In the genomic region with DNA sequence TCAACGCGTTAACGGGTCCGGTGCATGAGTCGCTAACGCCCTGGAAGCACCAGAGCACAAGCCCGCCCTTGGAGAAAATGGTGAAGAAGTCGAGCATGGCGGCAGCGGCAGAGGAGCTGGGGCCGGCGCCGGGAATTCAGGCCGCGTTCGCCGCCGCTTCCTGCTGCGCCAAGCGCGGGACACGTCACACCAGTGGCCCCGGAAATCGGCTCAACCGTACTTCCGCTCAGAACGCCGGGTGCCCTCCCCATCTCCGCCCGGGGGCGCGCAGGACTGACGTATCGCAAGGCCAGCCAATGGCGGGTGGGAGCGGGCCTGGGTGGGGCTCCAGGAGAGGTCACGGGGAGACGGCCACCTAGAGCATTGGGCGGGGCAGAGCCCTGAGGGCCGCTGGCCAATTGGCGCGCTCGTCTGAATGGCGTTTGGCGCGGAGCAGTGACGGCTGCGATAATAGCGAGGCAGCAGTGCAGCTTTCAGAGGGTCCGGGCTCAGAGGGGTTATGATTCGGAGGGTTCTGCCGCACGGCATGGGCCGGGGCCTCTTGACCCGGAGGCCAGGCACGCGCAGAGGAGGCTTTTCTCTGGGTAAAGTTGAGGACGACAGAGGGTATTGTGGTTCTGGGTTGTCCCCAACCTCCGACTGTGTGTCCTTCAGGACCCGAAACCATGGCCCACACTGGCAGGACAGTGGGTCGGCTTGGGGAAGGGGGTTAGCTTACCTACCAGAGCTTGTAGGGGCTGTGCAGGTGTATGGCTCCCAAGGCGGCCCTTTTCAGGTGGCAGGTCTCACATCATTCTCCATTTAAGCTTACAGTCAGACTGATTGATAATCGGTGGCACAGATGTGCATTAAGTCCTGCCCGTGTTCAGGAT, we compare ENCODE assay signal across 1 cellular context.
TF ChIP-seq lines count a peak whose summit lies in the region.

A gene (plus strand): TSS at position 447 of the 872 bp plus-strand sequence. CDS start 53 bp downstream, at position 500.
A gene with protein sequence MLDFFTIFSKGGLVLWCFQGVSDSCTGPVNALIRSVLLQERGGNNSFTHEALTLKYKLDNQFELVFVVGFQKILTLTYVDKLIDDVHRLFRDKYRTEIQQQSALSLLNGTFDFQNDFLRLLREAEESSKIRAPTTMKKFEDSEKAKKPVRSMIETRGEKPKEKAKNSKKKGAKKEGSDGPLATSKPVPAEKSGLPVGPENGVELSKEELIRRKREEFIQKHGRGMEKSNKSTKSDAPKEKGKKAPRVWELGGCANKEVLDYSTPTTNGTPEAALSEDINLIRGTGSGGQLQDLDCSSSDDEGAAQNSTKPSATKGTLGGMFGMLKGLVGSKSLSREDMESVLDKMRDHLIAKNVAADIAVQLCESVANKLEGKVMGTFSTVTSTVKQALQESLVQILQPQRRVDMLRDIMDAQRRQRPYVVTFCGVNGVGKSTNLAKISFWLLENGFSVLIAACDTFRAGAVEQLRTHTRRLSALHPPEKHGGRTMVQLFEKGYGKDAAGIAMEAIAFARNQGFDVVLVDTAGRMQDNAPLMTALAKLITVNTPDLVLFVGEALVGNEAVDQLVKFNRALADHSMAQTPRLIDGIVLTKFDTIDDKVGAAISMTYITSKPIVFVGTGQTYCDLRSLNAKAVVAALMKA (minus strand): TSS at position 188 of the 872 bp plus-strand sequence. CDS start 91 bp downstream, at position 97.

TF ChIP-seq in HepG2, 621 proteins besides CTCF, POLR2A, EP300 and RAD21 (continued from another document and continues in another):
- TF ChIP-seq, protein P1, sequence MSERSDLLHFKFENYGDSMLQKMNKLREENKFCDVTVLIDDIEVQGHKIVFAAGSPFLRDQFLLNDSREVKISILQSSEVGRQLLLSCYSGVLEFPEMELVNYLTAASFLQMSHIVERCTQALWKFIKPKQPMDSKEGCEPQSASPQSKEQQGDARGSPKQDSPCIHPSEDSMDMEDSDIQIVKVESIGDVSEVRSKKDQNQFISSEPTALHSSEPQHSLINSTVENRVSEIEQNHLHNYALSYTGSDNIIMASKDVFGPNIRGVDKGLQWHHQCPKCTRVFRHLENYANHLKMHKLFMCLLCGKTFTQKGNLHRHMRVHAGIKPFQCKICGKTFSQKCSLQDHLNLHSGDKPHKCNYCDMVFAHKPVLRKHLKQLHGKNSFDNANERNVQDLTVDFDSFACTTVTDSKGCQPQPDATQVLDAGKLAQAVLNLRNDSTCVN (CRISPR knock-in tag; IDR thresholded peaks at IDR 0.05; ENCODE audit: borderline replicate concordance) = no peak; the same call in 1 of the 2 replicates
- TF ChIP-seq ZNF446 (CRISPR knock-in tag; IDR thresholded peaks at IDR 0.05) (no peak), NFYB (CRISPR knock-in tag; IDR thresholded peaks at IDR 0.05) (peak; percentile 98), ZNF335 (CRISPR knock-in tag; IDR thresholded peaks at IDR 0.05) (no peak), TP53 (CRISPR knock-in tag; conservative IDR thresholded peaks at IDR 0.05) (no peak), ZNF205 (CRISPR knock-in tag; IDR thresholded peaks at IDR 0.05) (no peak), MAFF (IDR thresholded peaks at IDR 0.05; ENCODE audit: low read depth, low read length) (no peak), KAT2B (IDR thresholded peaks at IDR 0.05; ENCODE audit: borderline replicate concordance, low read depth, low read length) (no peak), FOXM1 (CRISPR knock-in tag; IDR thresholded peaks at IDR 0.05) (no peak), ZFP36 (IDR thresholded peaks at IDR 0.05; ENCODE audit: borderline replicate concordance, low read depth, low read length, partially characterized antibody) (no peak), ZNF124 (CRISPR knock-in tag; IDR thresholded peaks at IDR 0.05) (no peak), ZNF629 (CRISPR knock-in tag; conservative IDR thresholded peaks at IDR 0.05) (no peak; the same call in 1 of the 2 replicates), GABPA (IDR thresholded peaks at IDR 0.05; ENCODE audit: low read depth, low read length) (peak; percentile 90), GABPA (CRISPR knock-in tag; IDR thresholded peaks at IDR 0.05; ENCODE audit: low read depth) (peak; percentile 98), ZNF572 (CRISPR knock-in tag; IDR thresholded peaks at IDR 0.05) (no peak), SSRP1 (CRISPR knock-in tag; IDR thresholded peaks at IDR 0.05) (no peak), ZNF44 (CRISPR knock-in tag; IDR thresholded peaks at IDR 0.05) (peak; percentile 75; the same call in 1 of the 2 replicates), STAT5B (CRISPR knock-in tag; IDR thresholded peaks at IDR 0.05) (no peak), ZNF577 (CRISPR knock-in tag; IDR thresholded peaks at IDR 0.05; ENCODE audit: borderline replicate concordance, low read depth) (0 out of 2 replicates have a peak, but pooled peaks have one; percentile 64), PHF21A (CRISPR knock-in tag; IDR thresholded peaks at IDR 0.05) (peak; percentile 95), EEA1 (CRISPR knock-in tag; IDR thresholded peaks at IDR 0.05; ENCODE audit: borderline replicate concordance) (peak; percentile 82; the same call in 1 of the 2 replicates), FOSL2 (CRISPR knock-in tag; IDR thresholded peaks at IDR 0.05) (peak; percentile 50; the same call in 1 of the 2 replicates), ZNF607 (CRISPR knock-in tag; IDR thresholded peaks at IDR 0.05; ENCODE audit: borderline replicate concordance) (0 out of 2 replicates have a peak, but pooled peaks have one; percentile 9), TBX2 (CRISPR knock-in tag; IDR thresholded peaks at IDR 0.05; ENCODE audit: borderline replicate concordance) (peak; percentile 32; the same call in 1 of the 2 replicates), TOE1 (CRISPR knock-in tag; IDR thresholded peaks at IDR 0.05) (no peak), MATR3 (CRISPR knock-in tag; IDR thresholded peaks at IDR 0.05) (no peak), NR2F2 (IDR thresholded peaks at IDR 0.05; ENCODE audit: borderline replicate concordance, low read depth) (peak; percentile 9; the same call in 1 of the 2 replicates), ZNF720 (CRISPR knock-in tag; IDR thresholded peaks at IDR 0.05) (no peak), ZBTB21 (CRISPR knock-in tag; IDR thresholded peaks at IDR 0.05) (peak; percentile 97), SIX1 (CRISPR knock-in tag; IDR thresholded peaks at IDR 0.05; ENCODE audit: borderline replicate concordance) (no peak), SRY (CRISPR knock-in tag; IDR thresholded peaks at IDR 0.05) (peak; percentile 43; the same call in 1 of the 2 replicates), ZNF121 (CRISPR knock-in tag; IDR thresholded peaks at IDR 0.05) (no peak), HHEX (CRISPR knock-in tag; IDR thresholded peaks at IDR 0.05) (peak; percentile 4; the same call in 1 of the 2 replicates)
- TF ChIP-seq, protein P2, sequence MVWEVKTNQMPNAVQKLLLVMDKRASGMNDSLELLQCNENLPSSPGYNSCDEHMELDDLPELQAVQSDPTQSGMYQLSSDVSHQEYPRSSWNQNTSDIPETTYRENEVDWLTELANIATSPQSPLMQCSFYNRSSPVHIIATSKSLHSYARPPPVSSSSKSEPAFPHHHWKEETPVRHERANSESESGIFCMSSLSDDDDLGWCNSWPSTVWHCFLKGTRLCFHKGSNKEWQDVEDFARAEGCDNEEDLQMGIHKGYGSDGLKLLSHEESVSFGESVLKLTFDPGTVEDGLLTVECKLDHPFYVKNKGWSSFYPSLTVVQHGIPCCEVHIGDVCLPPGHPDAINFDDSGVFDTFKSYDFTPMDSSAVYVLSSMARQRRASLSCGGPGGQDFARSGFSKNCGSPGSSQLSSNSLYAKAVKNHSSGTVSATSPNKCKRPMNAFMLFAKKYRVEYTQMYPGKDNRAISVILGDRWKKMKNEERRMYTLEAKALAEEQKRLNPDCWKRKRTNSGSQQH (CRISPR knock-in tag; IDR thresholded peaks at IDR 0.05; ENCODE audit: low read depth) = peak; percentile 28; the same call in 1 of the 2 replicates
- TF ChIP-seq, protein P3, sequence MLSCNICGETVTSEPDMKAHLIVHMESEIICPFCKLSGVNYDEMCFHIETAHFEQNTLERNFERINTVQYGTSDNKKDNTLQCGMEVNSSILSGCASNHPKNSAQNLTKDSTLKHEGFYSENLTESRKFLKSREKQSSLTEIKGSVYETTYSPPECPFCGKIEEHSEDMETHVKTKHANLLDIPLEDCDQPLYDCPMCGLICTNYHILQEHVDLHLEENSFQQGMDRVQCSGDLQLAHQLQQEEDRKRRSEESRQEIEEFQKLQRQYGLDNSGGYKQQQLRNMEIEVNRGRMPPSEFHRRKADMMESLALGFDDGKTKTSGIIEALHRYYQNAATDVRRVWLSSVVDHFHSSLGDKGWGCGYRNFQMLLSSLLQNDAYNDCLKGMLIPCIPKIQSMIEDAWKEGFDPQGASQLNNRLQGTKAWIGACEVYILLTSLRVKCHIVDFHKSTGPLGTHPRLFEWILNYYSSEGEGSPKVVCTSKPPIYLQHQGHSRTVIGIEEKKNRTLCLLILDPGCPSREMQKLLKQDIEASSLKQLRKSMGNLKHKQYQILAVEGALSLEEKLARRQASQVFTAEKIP (CRISPR knock-in tag; IDR thresholded peaks at IDR 0.05; ENCODE audit: borderline replicate concordance) = no peak
- TF ChIP-seq, protein P4, sequence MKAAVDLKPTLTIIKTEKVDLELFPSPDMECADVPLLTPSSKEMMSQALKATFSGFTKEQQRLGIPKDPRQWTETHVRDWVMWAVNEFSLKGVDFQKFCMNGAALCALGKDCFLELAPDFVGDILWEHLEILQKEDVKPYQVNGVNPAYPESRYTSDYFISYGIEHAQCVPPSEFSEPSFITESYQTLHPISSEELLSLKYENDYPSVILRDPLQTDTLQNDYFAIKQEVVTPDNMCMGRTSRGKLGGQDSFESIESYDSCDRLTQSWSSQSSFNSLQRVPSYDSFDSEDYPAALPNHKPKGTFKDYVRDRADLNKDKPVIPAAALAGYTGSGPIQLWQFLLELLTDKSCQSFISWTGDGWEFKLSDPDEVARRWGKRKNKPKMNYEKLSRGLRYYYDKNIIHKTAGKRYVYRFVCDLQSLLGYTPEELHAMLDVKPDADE (CRISPR knock-in tag; IDR thresholded peaks at IDR 0.05) = no peak
- TF ChIP-seq, protein P5, sequence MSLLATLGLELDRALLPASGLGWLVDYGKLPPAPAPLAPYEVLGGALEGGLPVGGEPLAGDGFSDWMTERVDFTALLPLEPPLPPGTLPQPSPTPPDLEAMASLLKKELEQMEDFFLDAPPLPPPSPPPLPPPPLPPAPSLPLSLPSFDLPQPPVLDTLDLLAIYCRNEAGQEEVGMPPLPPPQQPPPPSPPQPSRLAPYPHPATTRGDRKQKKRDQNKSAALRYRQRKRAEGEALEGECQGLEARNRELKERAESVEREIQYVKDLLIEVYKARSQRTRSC (CRISPR knock-in tag; IDR thresholded peaks at IDR 0.05; ENCODE audit: low read depth) = peak; percentile 76; the same call in 1 of the 2 replicates
- TF ChIP-seq, protein P6, sequence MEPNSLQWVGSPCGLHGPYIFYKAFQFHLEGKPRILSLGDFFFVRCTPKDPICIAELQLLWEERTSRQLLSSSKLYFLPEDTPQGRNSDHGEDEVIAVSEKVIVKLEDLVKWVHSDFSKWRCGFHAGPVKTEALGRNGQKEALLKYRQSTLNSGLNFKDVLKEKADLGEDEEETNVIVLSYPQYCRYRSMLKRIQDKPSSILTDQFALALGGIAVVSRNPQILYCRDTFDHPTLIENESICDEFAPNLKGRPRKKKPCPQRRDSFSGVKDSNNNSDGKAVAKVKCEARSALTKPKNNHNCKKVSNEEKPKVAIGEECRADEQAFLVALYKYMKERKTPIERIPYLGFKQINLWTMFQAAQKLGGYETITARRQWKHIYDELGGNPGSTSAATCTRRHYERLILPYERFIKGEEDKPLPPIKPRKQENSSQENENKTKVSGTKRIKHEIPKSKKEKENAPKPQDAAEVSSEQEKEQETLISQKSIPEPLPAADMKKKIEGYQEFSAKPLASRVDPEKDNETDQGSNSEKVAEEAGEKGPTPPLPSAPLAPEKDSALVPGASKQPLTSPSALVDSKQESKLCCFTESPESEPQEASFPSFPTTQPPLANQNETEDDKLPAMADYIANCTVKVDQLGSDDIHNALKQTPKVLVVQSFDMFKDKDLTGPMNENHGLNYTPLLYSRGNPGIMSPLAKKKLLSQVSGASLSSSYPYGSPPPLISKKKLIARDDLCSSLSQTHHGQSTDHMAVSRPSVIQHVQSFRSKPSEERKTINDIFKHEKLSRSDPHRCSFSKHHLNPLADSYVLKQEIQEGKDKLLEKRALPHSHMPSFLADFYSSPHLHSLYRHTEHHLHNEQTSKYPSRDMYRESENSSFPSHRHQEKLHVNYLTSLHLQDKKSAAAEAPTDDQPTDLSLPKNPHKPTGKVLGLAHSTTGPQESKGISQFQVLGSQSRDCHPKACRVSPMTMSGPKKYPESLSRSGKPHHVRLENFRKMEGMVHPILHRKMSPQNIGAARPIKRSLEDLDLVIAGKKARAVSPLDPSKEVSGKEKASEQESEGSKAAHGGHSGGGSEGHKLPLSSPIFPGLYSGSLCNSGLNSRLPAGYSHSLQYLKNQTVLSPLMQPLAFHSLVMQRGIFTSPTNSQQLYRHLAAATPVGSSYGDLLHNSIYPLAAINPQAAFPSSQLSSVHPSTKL (CRISPR knock-in tag; IDR thresholded peaks at IDR 0.05) = 0 out of 2 replicates have a peak, but pooled peaks have one; percentile 25
- TF ChIP-seq, protein P7, sequence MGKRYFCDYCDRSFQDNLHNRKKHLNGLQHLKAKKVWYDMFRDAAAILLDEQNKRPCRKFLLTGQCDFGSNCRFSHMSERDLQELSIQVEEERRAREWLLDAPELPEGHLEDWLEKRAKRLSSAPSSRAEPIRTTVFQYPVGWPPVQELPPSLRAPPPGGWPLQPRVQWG (CRISPR knock-in tag; IDR thresholded peaks at IDR 0.05; ENCODE audit: borderline replicate concordance, low read depth) = no peak
- TF ChIP-seq, protein P8, sequence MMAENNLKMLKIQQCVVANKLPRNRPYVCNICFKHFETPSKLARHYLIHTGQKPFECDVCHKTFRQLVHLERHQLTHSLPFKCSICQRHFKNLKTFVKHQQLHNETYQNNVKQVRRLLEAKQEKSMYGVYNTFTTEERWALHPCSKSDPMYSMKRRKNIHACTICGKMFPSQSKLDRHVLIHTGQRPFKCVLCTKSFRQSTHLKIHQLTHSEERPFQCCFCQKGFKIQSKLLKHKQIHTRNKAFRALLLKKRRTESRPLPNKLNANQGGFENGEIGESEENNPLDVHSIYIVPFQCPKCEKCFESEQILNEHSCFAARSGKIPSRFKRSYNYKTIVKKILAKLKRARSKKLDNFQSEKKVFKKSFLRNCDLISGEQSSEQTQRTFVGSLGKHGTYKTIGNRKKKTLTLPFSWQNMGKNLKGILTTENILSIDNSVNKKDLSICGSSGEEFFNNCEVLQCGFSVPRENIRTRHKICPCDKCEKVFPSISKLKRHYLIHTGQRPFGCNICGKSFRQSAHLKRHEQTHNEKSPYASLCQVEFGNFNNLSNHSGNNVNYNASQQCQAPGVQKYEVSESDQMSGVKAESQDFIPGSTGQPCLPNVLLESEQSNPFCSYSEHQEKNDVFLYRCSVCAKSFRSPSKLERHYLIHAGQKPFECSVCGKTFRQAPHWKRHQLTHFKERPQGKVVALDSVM (CRISPR knock-in tag; IDR thresholded peaks at IDR 0.05) = peak; percentile 25; the same call in 1 of the 2 replicates
- TF ChIP-seq, protein P9, sequence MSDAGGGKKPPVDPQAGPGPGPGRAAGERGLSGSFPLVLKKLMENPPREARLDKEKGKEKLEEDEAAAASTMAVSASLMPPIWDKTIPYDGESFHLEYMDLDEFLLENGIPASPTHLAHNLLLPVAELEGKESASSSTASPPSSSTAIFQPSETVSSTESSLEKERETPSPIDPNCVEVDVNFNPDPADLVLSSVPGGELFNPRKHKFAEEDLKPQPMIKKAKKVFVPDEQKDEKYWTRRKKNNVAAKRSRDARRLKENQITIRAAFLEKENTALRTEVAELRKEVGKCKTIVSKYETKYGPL (CRISPR knock-in tag; IDR thresholded peaks at IDR 0.05) = no peak
- TF ChIP-seq, protein P10, sequence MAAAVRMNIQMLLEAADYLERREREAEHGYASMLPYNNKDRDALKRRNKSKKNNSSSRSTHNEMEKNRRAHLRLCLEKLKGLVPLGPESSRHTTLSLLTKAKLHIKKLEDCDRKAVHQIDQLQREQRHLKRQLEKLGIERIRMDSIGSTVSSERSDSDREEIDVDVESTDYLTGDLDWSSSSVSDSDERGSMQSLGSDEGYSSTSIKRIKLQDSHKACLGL (CRISPR knock-in tag; IDR thresholded peaks at IDR 0.05) = peak; percentile 45; the same call in 1 of the 2 replicates
